24 cellular contexts compared by ENCODE assay signal in genomic region chrX:23888887-23889501, GRCh38. TPM values are rescaled to one million over a fixed set of nuclear protein-coding genes. Genes with fewer than 3 reads are reported as not detected.
A peak's percentile ranks its signal among the peaks of the same experiment; 100 is the strongest.
DNase-seq lines count a peak whose midpoint lies in the region; ATAC-seq and TF ChIP-seq lines count a peak whose summit lies in the region.
"Had no signal": no experiment of that assay in that cellular context is flagged by ENCODE, and none has a peak within 500 bp of the region (broad histone marks: within the 10 kb centered on the region; RNA-seq: fewer than 3 reads in every experiment).

No MANE protein-coding gene starts in this region.

- peak overlapping the region; percentile 18 for H3K4me3 ChIP-seq in smooth muscle cell
- H3K4me3 ChIP-seq: lung, sigmoid colon had no signal

- H3K4me1 Mint-ChIP-seq in WTC11, result peaks cover 16% of the 10 kb centered on the region
- H3K4me1 Mint-ChIP-seq: IgD-negative memory B cell had no signal

- H3K36me3 ChIP-seq in smooth muscle cell (ENCODE audit: low read depth), result no peaks in the 10 kb centered on the region
- H3K36me3 ChIP-seq: BE2C, sigmoid colon, WERI-Rb-1 had no signal

- no peaks in the 10 kb centered on the region for H3K36me3 Mint-ChIP-seq in WTC11
- H3K36me3 Mint-ChIP-seq: activated CD8-positive, alpha-beta memory T cell treated with anti-CD3 and anti-CD28 coated beads, Interleukin-2, amount 10 ng/mL, durations not matched to agents 7 days and 5 days; IgD-negative memory B cell had no signal

- H3K79me2 ChIP-seq in smooth muscle cell (ENCODE audit: low read depth), result peaks cover 11% of the 10 kb centered on the region

- H3K27me3 Mint-ChIP-seq in WTC11 (ENCODE audit: low read depth), result no peaks in the 10 kb centered on the region
- H3K27me3 Mint-ChIP-seq: activated CD8-positive, alpha-beta memory T cell treated with anti-CD3 and anti-CD28 coated beads, Interleukin-2, amount 10 ng/mL, durations not matched to agents 7 days and 5 days; brain; IgD-negative memory B cell had no signal

- DNase-seq in GM03348 (ENCODE audit: low spot score) (peak; percentile 7), RWPE1 (ENCODE audit: low spot score) (no peak), fibroblast of peridontal ligament (ENCODE audit: extremely low read depth) (peak; percentile 45), smooth muscle cell (lab: John Stamatoyannopoulos, UW; ENCODE audit: unreplicated experiment) (no peak), WTC11 (ENCODE audit: low spot score) (no peak)
- DNase-seq in central memory CD4-positive, alpha-beta T cell, result no peak
- DNase-seq: activated CD8-positive, alpha-beta memory T cell treated with anti-CD3 and anti-CD28 coated beads, Interleukin-2, amount 10 ng/mL, durations not matched to agents 7 days and 5 days; activated gamma-delta T cell treated with Interleukin-2 at 50 U/mL for 16 hours; BE2C; DMS153; NCI-H1092 treated with DMSO at 0.1 percent for 48 hours; NCI-H345; sigmoid colon; stimulated activated CD4-positive, alpha-beta T cell treated with anti-CD3 and anti-CD28 coated beads, Interleukin-4, amount 100 ng/mL, for 4 hours; SW 1271; WERI-Rb-1 had no signal

- no peaks in the 10 kb centered on the region for H3K9me3 Mint-ChIP-seq in WTC11
- H3K9me3 Mint-ChIP-seq: IgD-negative memory B cell, neural crest cell had no signal

- peaks cover 19% of the 10 kb centered on the region for H3F3A ChIP-seq in smooth muscle cell (ENCODE audit: low read depth)

- no peak overlapping the region for H3K4me3 Mint-ChIP-seq in WTC11
- H3K4me3 Mint-ChIP-seq: activated CD8-positive, alpha-beta memory T cell treated with anti-CD3 and anti-CD28 coated beads, Interleukin-2, amount 10 ng/mL, durations not matched to agents 7 days and 5 days; brain; IgD-negative memory B cell; neural crest cell had no signal

- peaks cover 10% of the 10 kb centered on the region for H3K4me1 ChIP-seq in smooth muscle cell (ENCODE audit: low read depth)
- H3K4me1 ChIP-seq: BE2C had no signal

- H3K27ac ChIP-seq in RWPE1, result peak overlapping the region; percentile 68; the same call in 1 of the 2 replicates
- peak overlapping the region; percentile 96 for H3K27ac ChIP-seq in smooth muscle cell (ENCODE audit: low read depth)
- H3K27ac ChIP-seq: WERI-Rb-1 had no signal

- ATAC-seq in HG02571 (IDR thresholded peaks at IDR 0.05; ENCODE audit: unreplicated experiment) (no peak), WTC11 (no peak), GM19463 (IDR thresholded peaks at IDR 0.05; ENCODE audit: unreplicated experiment) (no peak)
- ATAC-seq: activated CD8-positive, alpha-beta memory T cell treated with anti-CD3 and anti-CD28 coated beads, Interleukin-2, amount 10 ng/mL, durations not matched to agents 7 days and 5 days had no signal

- POLR2A ChIA-PET in RWPE1 (lab: Yijun Ruan, JAX; ENCODE audit: low non-redundant PET), result no interaction called here
- POLR2A ChIA-PET in WTC11 (lab: Charles Lee), result interaction anchor here (0.6 kb wide), 1 partner anchor 107 kb away, joined by 3 read pairs; no protein-coding TSS in a partner anchor

- H4K20me1 ChIP-seq in smooth muscle cell (ENCODE audit: low read depth), result no peaks in the 10 kb centered on the region

- no peaks in the 10 kb centered on the region for H3K27me3 ChIP-seq in smooth muscle cell (ENCODE audit: low read depth)
- H3K27me3 ChIP-seq: BE2C, sigmoid colon had no signal

- peak overlapping the region; percentile 75 for H2AFZ ChIP-seq in smooth muscle cell (ENCODE audit: low read depth)

- CTCF ChIA-PET in RWPE1 (lab: Yijun Ruan, JAX) (no interaction called here), WTC11 (lab: Charles Lee) (interaction anchor here (2.1 kb wide), 1 partner anchor 13 kb away, joined by 8 read pairs; no protein-coding TSS in a partner anchor)

- no peak overlapping the region for H3K27ac Mint-ChIP-seq in WTC11
- H3K27ac Mint-ChIP-seq: activated CD8-positive, alpha-beta memory T cell treated with anti-CD3 and anti-CD28 coated beads, Interleukin-2, amount 10 ng/mL, durations not matched to agents 7 days and 5 days; IgD-negative memory B cell had no signal

- 74% methylated on average over 3 of the region's 3 CpGs for WGBS in smooth muscle cell (ENCODE audit: low lambda C conversion rate)

- H3K9me3 ChIP-seq in smooth muscle cell (replicated peaks; ENCODE audit: low read depth), result no peaks in the 10 kb centered on the region
- H3K9me3 ChIP-seq: BE2C, sigmoid colon had no signal

- peak overlapping the region; percentile 62 for H3K9ac ChIP-seq in smooth muscle cell (ENCODE audit: low read depth)

- H3K4me2 ChIP-seq in smooth muscle cell, result peak overlapping the region; percentile 81

- TF ChIP-seq CTCF in RWPE1 (conservative IDR thresholded peaks at IDR 0.05; ENCODE audit: low read depth) (no peak), smooth muscle cell (IDR thresholded peaks at IDR 0.05; ENCODE audit: borderline replicate concordance, insufficient read depth, poor library complexity, severe bottlenecking) (no peak), WTC11 (IDR thresholded peaks at IDR 0.05) (no peak)

TF ChIP-seq in WTC11, 78 proteins besides CTCF, POLR2A, EP300 and RAD21 (continues in another document):
- TF ChIP-seq ARID4B (CRISPR knock-in tag; IDR thresholded peaks at IDR 0.05; ENCODE audit: borderline replicate concordance) (no peak), RORB (CRISPR knock-in tag; IDR thresholded peaks at IDR 0.05) (no peak), HMGA2 (CRISPR knock-in tag; IDR thresholded peaks at IDR 0.05) (no peak), AR (CRISPR knock-in tag; IDR thresholded peaks at IDR 0.05) (no peak), ATF2 (CRISPR knock-in tag; IDR thresholded peaks at IDR 0.05; ENCODE audit: borderline replicate concordance, low read depth) (no peak)

RNA-seq across cellular contexts. Expression of gene APOO, which starts 18.7 kb away (rescaled TPM):
- total RNA-seq in smooth muscle cell, result 38.5 and 38.7 TPM in 2 replicates
- 54.0 and 54.3 TPM in 2 replicates for polyA plus RNA-seq in smooth muscle cell
- 41.6 to 55.5 TPM (median 46.9 TPM) in 3 replicates for total RNA-seq in WTC11 (2021)

RNA-seq across cellular contexts. Expression of gene CXorf58, which starts 18.8 kb away (rescaled TPM):
- total RNA-seq in smooth muscle cell, result not detected in 2 replicates
- polyA plus RNA-seq in smooth muscle cell, result 0.45 TPM in 1 of 2 replicates, not detected in the other
- 0.27 TPM in 1 of 3 replicates, not detected in the others for total RNA-seq in WTC11 (2021)
- total RNA-seq: H1, sigmoid colon, ureter had no signal

Comparison
In these comparisons a context has a peak if more than half of its experiments do, and no peak if none do; other contexts are left out.
1. DNase-seq: peak in GM03348 (single experiment) and fibroblast of peridontal ligament (single experiment); none in RWPE1 (single experiment), smooth muscle cell (single experiment), WTC11 (single experiment) and central memory CD4-positive, alpha-beta T cell (single experiment).